8 cellular contexts compared by ENCODE assay signal in the genomic region with DNA sequence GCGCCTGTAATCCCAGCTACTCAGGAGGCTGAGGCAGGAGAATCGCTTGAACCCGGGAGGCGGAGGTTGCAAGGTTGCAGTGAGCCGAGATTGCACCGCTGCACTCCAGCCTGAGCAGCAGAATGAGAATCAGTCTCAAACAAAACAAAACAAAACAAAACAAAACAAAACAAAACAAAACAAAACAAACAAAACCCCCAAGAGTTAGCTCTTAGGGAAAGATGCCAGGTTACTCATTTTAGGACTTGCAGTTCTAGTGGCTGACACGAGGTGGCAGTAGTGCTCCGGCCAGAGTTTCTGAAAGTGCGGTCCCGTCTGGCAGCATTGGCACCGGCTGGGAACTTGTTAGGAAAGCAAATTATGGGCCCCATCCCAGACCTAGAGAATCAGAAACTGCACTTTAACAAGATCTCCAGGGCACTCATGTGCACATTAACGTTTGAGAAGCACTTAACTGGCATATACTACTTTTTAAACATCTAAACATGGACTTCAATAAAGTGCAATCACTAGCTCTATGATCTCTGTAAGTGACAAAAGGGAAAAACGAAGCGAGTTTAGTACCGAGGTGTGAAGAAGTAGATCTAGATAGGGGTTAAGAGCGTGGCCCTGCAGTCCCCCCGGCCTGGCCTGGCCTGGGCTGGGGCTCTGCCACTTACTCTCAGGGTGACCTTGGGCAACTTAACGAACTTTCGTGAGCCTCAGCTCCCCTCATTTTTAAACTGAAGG. TPM values are rescaled to one million over a fixed set of nuclear protein-coding genes. Genes with fewer than 3 reads are reported as not detected.
A peak's percentile ranks its signal among the peaks of the same experiment; 100 is the strongest.
DNase-seq lines count a peak whose midpoint lies in the region; ATAC-seq and TF ChIP-seq lines count a peak whose summit lies in the region.

No MANE protein-coding gene starts in this region.

- H3K27me3 Mint-ChIP-seq in CD8-positive, alpha-beta memory T cell = peaks cover 0 to 2% of the 10 kb centered on the region in 2 donors
- H3K27me3 Mint-ChIP-seq in osteocyte (ENCODE audit: unreplicated experiment) = peaks cover 34% of the 10 kb centered on the region

- no peaks in the 10 kb centered on the region for H3K36me3 Mint-ChIP-seq in CD8-positive, alpha-beta memory T cell
- no peaks in the 10 kb centered on the region for H3K36me3 Mint-ChIP-seq in osteocyte (ENCODE audit: unreplicated experiment)

- H3K4me3 ChIP-seq in CD8-positive, alpha-beta memory T cell (ENCODE audit: low read length) = no peak overlapping the region
- H3K4me3 ChIP-seq in testis = no peak overlapping the region

- no peaks in the 10 kb centered on the region for H3K9me3 ChIP-seq in CD8-positive, alpha-beta memory T cell (ENCODE audit: low read length)
- H3K9me3 ChIP-seq in testis = no peaks in the 10 kb centered on the region

- H3K9me3 Mint-ChIP-seq in CD8-positive, alpha-beta memory T cell = peaks cover 0 to 6% (median 0%) of the 10 kb centered on the region in 5 donors
- peaks cover 5% of the 10 kb centered on the region for H3K9me3 Mint-ChIP-seq in osteocyte (ENCODE audit: unreplicated experiment)

- H3K27ac Mint-ChIP-seq in CD8-positive, alpha-beta memory T cell = peak overlapping the region in 5 of 8 donors; percentile 59 to 90 (median 81)
- H3K27ac Mint-ChIP-seq in osteocyte (ENCODE audit: unreplicated experiment) = no peak overlapping the region

- H3K4me1 Mint-ChIP-seq in CD8-positive, alpha-beta memory T cell = peaks cover 30 to 46% (median 34%) of the 10 kb centered on the region in 3 donors
- peaks cover 26% of the 10 kb centered on the region for H3K4me1 Mint-ChIP-seq in osteocyte (ENCODE audit: unreplicated experiment)

- POLR2A ChIA-PET in CD8-positive, alpha-beta memory T cell (lab: Charles Lee) = interaction anchor here (0.6 to 2.0 kb wide), 8 partner anchors 26 to 108 kb away, joined by 3 to 7 read pairs (median 4); no protein-coding TSS in a partner anchor

- intact Hi-C loops in testis (cut with DNase I; ENCODE audit: low total_unique reads) = loop anchor here (5.0 kb wide), 1 partner anchor 82 kb away; no protein-coding TSS in a partner anchor

- H3K4me1 ChIP-seq in CD8-positive, alpha-beta memory T cell (ENCODE audit: insufficient read depth, low read length) = peaks cover 22% of the 10 kb centered on the region
- peaks cover 9% of the 10 kb centered on the region for H3K4me1 ChIP-seq in testis

- no peak for ATAC-seq in HG03196 (IDR thresholded peaks at IDR 0.05; ENCODE audit: unreplicated experiment)

- 43 to 59% methylated on average over 19 of the region's 19 CpGs for whole genome bisulfite sequencing in testis, 2 donors

- CTCF ChIA-PET in CD8-positive, alpha-beta memory T cell (lab: Charles Lee) = interaction anchor here (0.5 to 14.8 kb wide), 39 partner anchors 9 to 534 kb away, joined by 3 to 348 read pairs (median 7); a partner anchor contains a TSS

- H3K27me3 ChIP-seq in CD8-positive, alpha-beta memory T cell (ENCODE audit: insufficient read depth, low read length, poor library complexity, severe bottlenecking) = no peaks in the 10 kb centered on the region
- H3K27me3 ChIP-seq in testis = no peaks in the 10 kb centered on the region

- H3K36me3 ChIP-seq in CD8-positive, alpha-beta memory T cell (ENCODE audit: insufficient read depth, low read length) = no peaks in the 10 kb centered on the region
- H3K36me3 ChIP-seq in testis (ENCODE audit: low read depth, missing control alignments) = no peaks in the 10 kb centered on the region

- H3K27ac ChIP-seq in CD8-positive, alpha-beta memory T cell (ENCODE audit: low read depth, low read length) = no peak overlapping the region
- H3K27ac ChIP-seq in testis = peak overlapping the region in 1 of 2 donors; percentile 30

- peak overlapping the region in 4 of 7 donors; percentile 27 to 50 (median 40) for H3K4me3 Mint-ChIP-seq in CD8-positive, alpha-beta memory T cell
- no peak overlapping the region for H3K4me3 Mint-ChIP-seq in osteocyte (ENCODE audit: unreplicated experiment)

- TF ChIP-seq POLR2A in testis (IDR thresholded peaks at IDR 0.05) = no peak

- TF ChIP-seq CTCF in osteocyte (IDR thresholded peaks at IDR 0.05) = peak; percentile 96
- TF ChIP-seq CTCF in testis (IDR thresholded peaks at IDR 0.05) = peak; percentile 93 to 98 (median 97)

- DNase-seq in CD8-positive, alpha-beta memory T cell = peak; percentile 68 to 85 (median 72)
- DNase-seq in HS-5 (ENCODE audit: low read depth) = peak; percentile 26
- peak; percentile 75 for DNase-seq in RPMI8226
- peak; percentile 63 for DNase-seq in activated T-helper 9 cell treated with anti-CD3 and anti-CD28 coated beads, Interleukin-2, amount 50 U/mL, for 16 hours (ENCODE audit: low read depth)
- DNase-seq in foreskin melanocyte = peak; percentile 39
- DNase-seq in osteocyte (ENCODE audit: extremely low spot score, unreplicated experiment) = peak; percentile 91
- peak; percentile 87 for DNase-seq in testis

RNA-seq across cellular contexts. Expression of a gene that starts 41.9 kb away (rescaled TPM):
- total RNA-seq in CD8-positive, alpha-beta memory T cell = 100 to 1,000 TPM; 169 to 174 TPM
- 164 TPM for polyA plus RNA-seq in CD8-positive, alpha-beta memory T cell
- 3.7 and 7.4 TPM in 2 replicates for total RNA-seq in osteocyte
- total RNA-seq in testis = 1 to 10 TPM; 7.7 to 8.0 TPM
- polyA plus RNA-seq in testis (ENCODE audit: insufficient read depth, low read depth, low replicate concordance) = 10.6 TPM

Comparison
In these comparisons a context has a peak if more than half of its experiments do, and no peak if none do; other contexts are left out.
1. DNase-seq: peak in every context shown above with its lines; median percentile 91 in osteocyte; 87 in testis; 75 in RPMI8226; 72 in CD8-positive, alpha-beta memory T cell; 63 in activated T-helper 9 cell treated with anti-CD3 and anti-CD28 coated beads, Interleukin-2, amount 50 U/mL, for 16 hours; 39 in foreskin melanocyte; 26 in HS-5.
2. RNA of a gene that starts 41.9 kb away (total RNA-seq): 169 to 174 TPM in CD8-positive, alpha-beta memory T cell; 7.7 to 8.0 TPM in testis and 3.7 to 7.4 TPM in osteocyte; every median in the first group is over 10 times any median in the second.